9 cellular contexts compared by ENCODE assay signal in genomic region chr11:37449146-37449545, GRCh38.
A peak's percentile ranks its signal among the peaks of the same experiment; 100 is the strongest.
DNase-seq lines count a peak whose midpoint lies in the region; ATAC-seq, FAIRE-seq and TF ChIP-seq lines count a peak whose summit lies in the region.
"Had no signal": no experiment of that assay in that cellular context is flagged by ENCODE, and none has a peak within 500 bp of the region (broad histone marks: within the 10 kb centered on the region; RNA-seq: fewer than 3 reads in every experiment).

No MANE protein-coding gene starts in this region.

- H3K27ac ChIP-seq in astrocyte (ENCODE audit: low read depth, low read length) = no peak overlapping the region
- H3K27ac ChIP-seq: heart left ventricle had no signal

- no peak overlapping the region for H3K4me3 Mint-ChIP-seq in astrocyte (ENCODE audit: unreplicated experiment)

- H3K79me2 ChIP-seq in Loucy (ENCODE audit: insufficient read depth, low read length) (no peaks in the 10 kb centered on the region), astrocyte (ENCODE audit: insufficient read depth, low read length) (no peaks in the 10 kb centered on the region)

- DNase-seq in EH (ENCODE audit: low read depth) = peak; percentile 62
- DNase-seq in astrocyte (ENCODE audit: low read depth) = peak; percentile 41
- DNase-seq in medulla oblongata (ENCODE audit: extremely low spot score) = peak; percentile 48
- no peak for DNase-seq in posterior cingulate gyrus
- DNase-seq in HCEC 1CT = no peak
- DNase-seq: heart left ventricle had no signal

- H3K27me3 ChIP-seq in Loucy (ENCODE audit: insufficient read depth, low read length, poor library complexity, severe bottlenecking) (no peaks in the 10 kb centered on the region), astrocyte (ENCODE audit: insufficient read depth, low read length) (no peaks in the 10 kb centered on the region)
- H3K27me3 ChIP-seq: heart left ventricle had no signal

- ATAC-seq in GM21360 (IDR thresholded peaks at IDR 0.05; ENCODE audit: unreplicated experiment) = no peak
- no peak for ATAC-seq in HG03135 (IDR thresholded peaks at IDR 0.05; ENCODE audit: unreplicated experiment)

- H2AFZ ChIP-seq in Loucy (ENCODE audit: low read length) = no peak overlapping the region
- H2AFZ ChIP-seq in astrocyte (ENCODE audit: low read depth, low read length) = peak overlapping the region; percentile 67

- peak overlapping the region; percentile 31 for H3K27ac Mint-ChIP-seq in astrocyte (ENCODE audit: unreplicated experiment)

- H4K20me1 ChIP-seq in Loucy (ENCODE audit: insufficient read depth, low read length, poor library complexity, severe bottlenecking) = peaks cover 3% of the 10 kb centered on the region
- H4K20me1 ChIP-seq in astrocyte (ENCODE audit: insufficient read depth, low read length) = no peaks in the 10 kb centered on the region

- H3K4me3 ChIP-seq in Loucy (ENCODE audit: low read length, poor library complexity, severe bottlenecking) (no peak overlapping the region), astrocyte (ENCODE audit: insufficient read depth, low read depth, low read length) (no peak overlapping the region)
- H3K4me3 ChIP-seq: heart left ventricle had no signal

- no peaks in the 10 kb centered on the region for H3K9me3 ChIP-seq in Loucy (ENCODE audit: insufficient read depth, low read depth, low read length)
- H3K9me3 ChIP-seq in astrocyte (ENCODE audit: insufficient read depth, low read depth, low read length) = no peaks in the 10 kb centered on the region
- H3K9me3 ChIP-seq: heart left ventricle had no signal

- H3K9me3 Mint-ChIP-seq in astrocyte (ENCODE audit: unreplicated experiment) = no peaks in the 10 kb centered on the region

- no peak overlapping the region for H3K4me2 ChIP-seq in Loucy (ENCODE audit: low read depth, low read length, poor library complexity, severe bottlenecking)
- H3K4me2 ChIP-seq in astrocyte (ENCODE audit: low read length) = peak overlapping the region; percentile 30

- H3F3A ChIP-seq in Loucy (ENCODE audit: low read depth) = no peaks in the 10 kb centered on the region

- no peaks in the 10 kb centered on the region for H3K36me3 Mint-ChIP-seq in astrocyte (ENCODE audit: low read depth, unreplicated experiment)

- TF ChIP-seq CTCF in Loucy (conservative IDR thresholded peaks at IDR 0.05; ENCODE audit: low read length) (peak; percentile 56), astrocyte (IDR thresholded peaks at IDR 0.05; ENCODE audit: insufficient read depth, low read depth, low read length) (peak; percentile 70)

- no peaks in the 10 kb centered on the region for H3K4me1 ChIP-seq in Loucy (ENCODE audit: insufficient read depth, low read length, poor library complexity, severe bottlenecking)
- H3K4me1 ChIP-seq in astrocyte (ENCODE audit: insufficient read depth, low read length) = no peaks in the 10 kb centered on the region
- H3K4me1 ChIP-seq: heart left ventricle had no signal

- no peaks in the 10 kb centered on the region for H3K27me3 Mint-ChIP-seq in astrocyte (ENCODE audit: low read depth, unreplicated experiment)

- intact Hi-C loops in posterior cingulate gyrus (cut with DNase I) = no loop called here

- no peaks in the 10 kb centered on the region for H3K9me2 ChIP-seq in Loucy (replicated peaks; ENCODE audit: low read depth, low read length)

- H3K9ac ChIP-seq in Loucy (ENCODE audit: low read depth, low read length, poor library complexity, severe bottlenecking) (no peak overlapping the region), astrocyte (ENCODE audit: low read length) (no peak overlapping the region)

- no peaks in the 10 kb centered on the region for H3K36me3 ChIP-seq in Loucy (ENCODE audit: insufficient read depth, low read length)
- no peaks in the 10 kb centered on the region for H3K36me3 ChIP-seq in astrocyte (ENCODE audit: insufficient read depth, low read length)
- H3K36me3 ChIP-seq: heart left ventricle had no signal

- FAIRE-seq in astrocyte (lab: Jason Lieb, UNC) = no peak

- peaks cover 18% of the 10 kb centered on the region for H3K4me1 Mint-ChIP-seq in astrocyte (ENCODE audit: low read depth, unreplicated experiment)

Comparison
In these comparisons a context has a peak if more than half of its experiments do, and no peak if none do; other contexts are left out.
1. DNase-seq: peak in EH (single experiment), astrocyte (single experiment) and medulla oblongata (single experiment); none in posterior cingulate gyrus (0 of 10) and HCEC 1CT (single experiment).